8 cellular contexts compared by ENCODE assay signal in the genomic region with DNA sequence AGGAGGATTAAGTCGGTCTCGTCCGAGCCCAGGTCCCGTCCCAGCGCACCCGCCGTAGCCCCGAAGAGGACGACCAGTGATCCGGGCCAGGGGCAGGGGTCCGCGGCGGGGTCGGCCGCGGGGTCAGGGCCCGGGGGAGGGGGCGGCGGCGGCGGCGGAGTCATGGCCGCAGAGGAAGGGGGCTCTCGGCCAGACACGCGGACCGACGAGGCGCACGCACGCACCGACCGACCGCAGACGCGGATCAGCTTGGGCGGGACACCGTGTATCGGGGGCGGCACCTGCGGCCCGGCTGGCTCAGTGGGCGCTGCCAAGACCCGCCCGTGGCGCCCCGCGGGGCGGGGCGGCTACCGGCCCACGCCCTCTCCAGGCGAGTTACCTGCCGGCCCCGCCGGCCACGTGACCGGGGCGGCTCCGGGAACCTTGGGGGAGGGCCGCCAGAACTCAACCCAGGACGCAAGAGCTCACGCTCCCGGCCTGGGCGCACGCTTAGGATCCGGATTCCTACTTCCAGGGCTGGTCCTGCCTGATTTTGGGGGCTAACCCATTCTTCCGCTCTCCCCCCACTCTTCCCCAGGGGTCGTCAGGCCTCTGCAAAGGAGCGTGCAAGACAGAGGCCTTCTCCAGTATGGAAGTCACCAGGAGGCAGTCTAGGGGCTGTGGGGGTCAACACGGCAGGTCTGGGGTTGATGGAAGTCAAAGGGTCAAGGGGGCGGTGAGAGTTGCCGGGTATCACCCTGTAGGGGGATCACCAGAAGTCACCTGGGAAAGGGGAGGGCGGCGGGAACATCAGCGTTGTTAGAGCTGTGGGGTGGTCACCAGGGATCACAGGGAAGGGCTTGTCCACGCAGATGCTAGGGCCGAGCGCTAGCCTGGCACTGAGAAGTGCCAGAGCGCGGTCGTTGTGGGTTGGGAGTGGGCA. TPM values are rescaled to one million over a fixed set of nuclear protein-coding genes. Genes with fewer than 3 reads are reported as not detected.
DNase-seq lines count a peak whose midpoint lies in the region; ATAC-seq and TF ChIP-seq lines count a peak whose summit lies in the region.

A gene (minus strand): TSS at position 246 of the 922 bp plus-strand sequence. CDS start 82 bp downstream, at position 164.

- H3K36me3 Mint-ChIP-seq in T-helper 1 cell treated with Interleukin-12 subunit alpha and Interleukin-12 subunit beta and Interleukin-4 antibody, amounts not matched to agents 30 μg/mL and 1 μg/mL, for 36 hours (ENCODE audit: low read depth): peaks cover 4% of the 10 kb centered on the region

- peaks cover 29 to 47% of the 10 kb centered on the region in 2 experiments for H3K4me1 ChIP-seq in HCT116 (ENCODE audit: control insufficient read depth in 1 of 2, insufficient read depth in 2 of 2, low read length in 2 of 2)
- H3K4me1 ChIP-seq in ectodermal cell (ENCODE audit: control insufficient read depth, insufficient read depth, low read length): peaks cover 18% of the 10 kb centered on the region
- H3K4me1 ChIP-seq in mononuclear cell (ENCODE audit: insufficient read depth, low read length): peaks cover 40% of the 10 kb centered on the region
- peaks cover 11 to 57% (median 39%) of the 10 kb centered on the region in 4 donors for H3K4me1 ChIP-seq in transverse colon

- RAD21 ChIA-PET in HCT116 (lab: Charles Lee; ENCODE audit: low non-redundant PET in 1 of 2, low total read pairs in 2 of 2, uncharacterized antibody in 2 of 2, unreplicated experiment in 2 of 2): no interaction called here

- peak within 1 kb of the TSS; percentile 98 for H3K9ac ChIP-seq in HCT116 (ENCODE audit: low read length)

- H3K79me2 ChIP-seq in HCT116 (ENCODE audit: insufficient read depth, low read length): peaks cover 43% of the 10 kb centered on the region

- H3K27me3 Mint-ChIP-seq in T-helper 1 cell treated with Interleukin-12 subunit alpha and Interleukin-12 subunit beta and Interleukin-4 antibody, amounts not matched to agents 30 μg/mL and 1 μg/mL, for 36 hours (ENCODE audit: low read depth): peaks cover 4% of the 10 kb centered on the region

- WGBS in ectodermal cell, 2 experiments: 3% methylated on average over 82 of the region's 82 CpGs
- 9% methylated on average over 61 of the region's 82 CpGs; no CpG with 5 or more reads in 1 of the 2 donors for WGBS in transverse colon (ENCODE audit: low coverage in 1 of 2), 2 donors

- CTCF ChIA-PET in AG04449 (lab: Yijun Ruan, JAX): interaction anchor here (1.0 to 3.7 kb wide), 5 partner anchors 8 to 142 kb away, joined by 3 to 23 read pairs (median 7); a partner anchor contains a TSS
- CTCF ChIA-PET in HCT116 (lab: Charles Lee): interaction anchor here (4.3 kb wide), 1 partner anchor 28 kb away, joined by 14 read pairs; a partner anchor contains a TSS

- H3K4me2 ChIP-seq in HCT116 (ENCODE audit: low read length): peak within 1 kb of the TSS; percentile 97

- peaks cover 4% of the 10 kb centered on the region; the same call in 1 of the 2 replicates for H4K20me1 ChIP-seq in HCT116 (ENCODE audit: insufficient read depth)

- TSS peak; percentile 58 for BruUV-seq in HCT116 (replicated peaks; lab: Mats Ljungman, UMichigan)

- TF ChIP-seq CTCF in AG04449 (IDR thresholded peaks at IDR 0.05; ENCODE audit: insufficient read depth, low read length, missing control alignments): no peak
- no peak for TF ChIP-seq CTCF in HCT116 (IDR thresholded peaks at IDR 0.05 in 2 of 3, conservative IDR thresholded peaks at IDR 0.05 in 1 of 3; ENCODE audit: borderline replicate concordance in 1 of 3, insufficient read depth in 1 of 3, low read depth in 2 of 3, low read length in 2 of 3)
- TF ChIP-seq CTCF in transverse colon (IDR thresholded peaks at IDR 0.05): no peak

- H2AFZ ChIP-seq in HCT116 (ENCODE audit: low read depth, low read length, poor library complexity, severe bottlenecking): no peak within 1 kb of the TSS

- peak within 1 kb of the TSS; percentile 62 for H3K4me3 ChIP-seq in AG04449 (ENCODE audit: low read depth, low read length)
- peak within 1 kb of the TSS; percentile 56 to 88 for H3K4me3 ChIP-seq in HCT116 (replicated peaks in 1 of 2; ENCODE audit: low read depth in 1 of 2, low read length in 2 of 2)
- peak within 1 kb of the TSS; percentile 50 for H3K4me3 ChIP-seq in ectodermal cell (ENCODE audit: insufficient read depth, low read depth, low read length)
- H3K4me3 ChIP-seq in mononuclear cell (ENCODE audit: low read length): peak within 1 kb of the TSS; percentile 7
- peak within 1 kb of the TSS; percentile 33 to 62 (median 48) for H3K4me3 ChIP-seq in transverse colon

- intact Hi-C loops in HCT116 (cut with micrococcal nuclease): loop anchor here (2.0 to 10.0 kb wide), 2 partner anchors 75 to 711 kb away; a partner anchor contains a TSS
- intact Hi-C loops in transverse colon (cut with DNase I; ENCODE audit: low total_unique reads): loop anchor here (10.0 kb wide), 1 partner anchor 151 kb away; a partner anchor contains a TSS

- H3K4me1 Mint-ChIP-seq in T-helper 1 cell treated with Interleukin-12 subunit alpha and Interleukin-12 subunit beta and Interleukin-4 antibody, amounts not matched to agents 30 μg/mL and 1 μg/mL, for 36 hours (ENCODE audit: low read depth): peaks cover 26% of the 10 kb centered on the region

- H3K9me3 Mint-ChIP-seq in T-helper 1 cell treated with Interleukin-12 subunit alpha and Interleukin-12 subunit beta and Interleukin-4 antibody, amounts not matched to agents 30 μg/mL and 1 μg/mL, for 36 hours: no peaks in the 10 kb centered on the region

- TF ChIP-seq EP300 in transverse colon (IDR thresholded peaks at IDR 0.05; ENCODE audit: low read depth): no peak

- H3K36me3 ChIP-seq in HCT116 (ENCODE audit: control insufficient read depth in 1 of 2, insufficient read depth in 2 of 2, low read length in 2 of 2) (peaks cover 11 to 19% of the 10 kb centered on the region in 2 experiments; a peak in 3 of 4 replicates), ectodermal cell (ENCODE audit: control insufficient read depth, insufficient read depth, low read length) (no peaks in the 10 kb centered on the region), transverse colon (no peaks in the 10 kb centered on the region)

- H3K27me3 ChIP-seq in HCT116 (ENCODE audit: insufficient read depth, low read length) (no peaks in the 10 kb centered on the region), ectodermal cell (ENCODE audit: control insufficient read depth, insufficient read depth, low read length, poor library complexity, severe bottlenecking) (peaks cover 40% of the 10 kb centered on the region), mononuclear cell (ENCODE audit: insufficient read depth, low read length) (peaks cover 7% of the 10 kb centered on the region), transverse colon (no peaks in the 10 kb centered on the region)

- no peak for DNase-seq in AG04449 (ENCODE audit: low read depth, low spot score)
- peak; percentile 84 for DNase-seq in HCT116 (ENCODE audit: low read depth, low spot score)
- peak; percentile 93 for DNase-seq in transverse colon

- TF ChIP-seq RAD21 in HCT116 (IDR thresholded peaks at IDR 0.05; ENCODE audit: low read depth): no peak

- TF ChIP-seq POLR2A in HCT116 (IDR thresholded peaks at IDR 0.05; ENCODE audit: borderline replicate concordance, extremely low read depth, insufficient read depth, insufficient read length) (peak; percentile 75), transverse colon (IDR thresholded peaks at IDR 0.05) (peak; percentile 97)

- POLR2A ChIA-PET in AG04449 (lab: Yijun Ruan, JAX): interaction anchor here (1.8 kb wide), 1 partner anchor 152 kb away, joined by 7 read pairs; no protein-coding TSS in a partner anchor
- POLR2A ChIA-PET in HCT116 (lab: Charles Lee): interaction anchor here (0.6 to 0.9 kb wide), 2 partner anchors 148 to 756 kb away, joined by 4 read pairs; no protein-coding TSS in a partner anchor

- no peak within 1 kb of the TSS for H3K27ac Mint-ChIP-seq in T-helper 1 cell treated with Interleukin-12 subunit alpha and Interleukin-12 subunit beta and Interleukin-4 antibody, amounts not matched to agents 30 μg/mL and 1 μg/mL, for 36 hours

- H3K27ac ChIP-seq in HCT116 (ENCODE audit: low read depth, low read length): peak within 1 kb of the TSS; percentile 86
- H3K27ac ChIP-seq in ectodermal cell (ENCODE audit: insufficient read depth, low read depth, low read length, poor library complexity, severe bottlenecking): no peak within 1 kb of the TSS
- H3K27ac ChIP-seq in transverse colon: peak within 1 kb of the TSS; percentile 91 to 94 (median 92)

- in situ Hi-C loops in transverse colon (cut with MboI; ENCODE audit: low pct_ligation_motif_present in 1 of 4, low pct_unique_long_range_greater_than_20kb in 1 of 4, low sequenced_read_pairs in 3 of 4): loop anchor here in 1 of 4 donors (25.0 kb wide), 1 partner anchor 149 kb away; a partner anchor contains a TSS

- H3K9me2 ChIP-seq in HCT116 (ENCODE audit: insufficient read depth): no peaks in the 10 kb centered on the region

- H3K4me3 Mint-ChIP-seq in T-helper 1 cell treated with Interleukin-12 subunit alpha and Interleukin-12 subunit beta and Interleukin-4 antibody, amounts not matched to agents 30 μg/mL and 1 μg/mL, for 36 hours: peak within 1 kb of the TSS; percentile 94

- H3K9me3 ChIP-seq in HCT116 (ENCODE audit: control insufficient read depth in 1 of 2, insufficient read depth in 1 of 2, low read depth in 1 of 2, low read length in 2 of 2) (no peaks in the 10 kb centered on the region), ectodermal cell (ENCODE audit: control insufficient read depth, low read length) (no peaks in the 10 kb centered on the region), mononuclear cell (ENCODE audit: low read depth, low read length) (no peaks in the 10 kb centered on the region), transverse colon (no peaks in the 10 kb centered on the region)

- ATAC-seq in HCT116: peak; percentile 56
- ATAC-seq in GM21360 (IDR thresholded peaks at IDR 0.05; ENCODE audit: unreplicated experiment): no peak
- ATAC-seq in GM21576 (IDR thresholded peaks at IDR 0.05; ENCODE audit: unreplicated experiment): no peak

TF ChIP-seq in HCT116, 20 proteins besides CTCF, POLR2A, EP300 and RAD21 (continues in another document):
- TF ChIP-seq TCF7L2 (IDR thresholded peaks at IDR 0.05; ENCODE audit: borderline replicate concordance, extremely low read depth, insufficient read depth, insufficient read length) (peak; percentile 41), YY1 (IDR thresholded peaks at IDR 0.05; ENCODE audit: extremely low read depth, insufficient replicate concordance, low read depth, low read length) (peak; percentile 3), POLR2AphosphoS5 (IDR thresholded peaks at IDR 0.05; ENCODE audit: low read depth, low read length) (peak; percentile 82)

RNA-seq across cellular contexts. Expression of the gene that starts here (rescaled TPM):
- 42.5 TPM for total RNA-seq in HCT116 (2021; ENCODE audit: unreplicated experiment)
- polyA plus RNA-seq in HCT116 (2012): 28.7 and 30.5 TPM in 2 replicates
- 1.1 TPM for polyA plus RNA-seq in ectodermal cell (2013, experiment 1 of 4)
- 1.2 TPM for polyA plus RNA-seq in ectodermal cell (2013, experiment 2 of 4)
- 0.91 TPM for polyA plus RNA-seq in ectodermal cell (2013, experiment 3 of 4)
- polyA plus RNA-seq in ectodermal cell (2013, experiment 4 of 4): 0.81 TPM
- total RNA-seq in mononuclear cell: 0.10 TPM
- 10 to 100 TPM; 61.3 to 87.5 (median 77.2) TPM for total RNA-seq in transverse colon

Comparison
In these comparisons a context has a peak if more than half of its experiments do, and no peak if none do; other contexts are left out.
1. RNA of the gene that starts here (total RNA-seq): 61.3 to 87.5 TPM in transverse colon and 42.5 TPM in HCT116 (single experiment); 0.10 TPM in mononuclear cell (single experiment); every median in the first group is over 10 times any median in the second.
2. H3K4me3 ChIP-seq: peak in every context shown above with its lines; median percentile 72 in HCT116; 62 in AG04449; 50 in ectodermal cell; 48 in transverse colon; 7 in mononuclear cell.